8 cellular contexts compared by ENCODE assay signal in genomic region chr3:32947466-32948238, GRCh38.
DNase-seq lines count a peak whose midpoint lies in the region; ATAC-seq, FAIRE-seq and TF ChIP-seq lines count a peak whose summit lies in the region.

No MANE protein-coding gene starts in this region.

- FAIRE-seq in GM18507 (lab: Jason Lieb, UNC) = peak; percentile 90

- no peak overlapping the region for H3K4me3 ChIP-seq in ACC112 (ENCODE audit: low read depth, low read length)

- no peaks in the 10 kb centered on the region for H3K27me3 ChIP-seq in ACC112 (ENCODE audit: insufficient read depth, low read length)

- peak overlapping the region; percentile 30 for H2AFZ ChIP-seq in ACC112 (ENCODE audit: low read length, unreplicated experiment)

- peak; percentile 86 for TF ChIP-seq CTCF in VCaP (conservative IDR thresholded peaks at IDR 0.05)

- no peaks in the 10 kb centered on the region for H3K36me3 ChIP-seq in ACC112 (ENCODE audit: insufficient read depth, low read length)

- DNase-seq in GM18507 (ENCODE audit: extremely low spot score, insufficient read length, low read depth) (no peak), NCI-H2196 treated with DMSO at 0.1 percent for 48 hours (lab: John Stamatoyannopoulos, UW; ENCODE audit: unreplicated experiment) (peak; percentile 34), T47D (ENCODE audit: low read depth in 1 of 2, low spot score in 1 of 2) (peak; percentile 11 to 92), left kidney (ENCODE audit: low read depth, low spot score) (peak; percentile 94)
- peak; percentile 84 to 94 for DNase-seq in stimulated activated CD4-positive, alpha-beta T cell treated with anti-CD3 and anti-CD28 coated beads, Interleukin-4, amount 100 ng/mL, for 4 hours

- ATAC-seq in HG03039 (IDR thresholded peaks at IDR 0.05; ENCODE audit: unreplicated experiment) = peak; percentile 63

- no peaks in the 10 kb centered on the region for H3K79me2 ChIP-seq in ACC112 (ENCODE audit: control insufficient read depth, insufficient read depth, low read length, unreplicated experiment)

- H3K27ac ChIP-seq in ACC112 (ENCODE audit: low read depth, low read length) = no peak overlapping the region
- peak overlapping the region; percentile 10; the same call in 1 of the 2 replicates for H3K27ac ChIP-seq in VCaP

- in situ Hi-C loops in T47D (cut with HindIII; ENCODE audit: low pct_unique_long_range_greater_than_20kb, low sequenced_read_pairs) = no loop called here

- H3K4me1 ChIP-seq in ACC112 (ENCODE audit: control insufficient read depth, insufficient read depth, low read length, unreplicated experiment) = no peaks in the 10 kb centered on the region
